ENCODE assay signal across 22 cellular contexts in genomic region chr9:128054090-128054489, GRCh38. TPM values are rescaled to one million over a fixed set of nuclear protein-coding genes. Genes with fewer than 3 reads are reported as not detected.
DNase-seq lines count a peak whose midpoint lies in the region; ATAC-seq and TF ChIP-seq lines count a peak whose summit lies in the region.
"Had no signal": no experiment of that assay in that cellular context is flagged by ENCODE, and none has a peak within 500 bp of the region (broad histone marks: within the 10 kb centered on the region; RNA-seq: fewer than 3 reads in every experiment).

No MANE protein-coding gene starts in this region.

- no peaks in the 10 kb centered on the region for H3K36me3 Mint-ChIP-seq in T-helper 2 cell treated with Interferon-gamma antibody and Interleukin-4, amounts not matched to agents 5 μg/mL and 100 μg/mL, for 36 hours (ENCODE audit: low read depth)
- no peaks in the 10 kb centered on the region for H3K36me3 Mint-ChIP-seq in mesothelial cell of epicardium
- H3K36me3 Mint-ChIP-seq: memory B cell, naive B cell had no signal

- WGBS in adrenal gland, 4 donors, result 77 to 78% (median 77%) methylated on average over 3 of the region's 3 CpGs
- WGBS in tibial nerve, 2 donors, result 66 to 71% methylated on average over 3 of the region's 3 CpGs

- DNase-seq in T-helper 2 cell treated with Interferon-gamma antibody and Interleukin-4, amounts not matched to agents 5 μg/mL and 100 μg/mL, for 36 hours (ENCODE audit: low spot score), result no peak
- DNase-seq in T-helper 2 cell, result no peak
- no peak for DNase-seq in adrenal gland
- DNase-seq in mesothelial cell of epicardium (ENCODE audit: low spot score in 2 of 2, unreplicated experiment in 2 of 2), result no peak
- no peak for DNase-seq in tibial nerve (ENCODE audit: low spot score in 2 of 2)
- no peak for DNase-seq in NCI-H2227 (lab: John Stamatoyannopoulos, UW; ENCODE audit: unreplicated experiment)
- DNase-seq in NCI-H2227 treated with DMSO at 0.1 percent for 48 hours (lab: John Stamatoyannopoulos, UW), result no peak
- DNase-seq: 8988T; activated CD8-positive, alpha-beta memory T cell treated with anti-CD3 and anti-CD28 coated beads, Interleukin-2, amount 50 U/mL, for 4 hours; dermis blood vessel endothelial cell; foreskin fibroblast; naive B cell; NCI-H1436 treated with DMSO at 0.1 percent for 48 hours; NCI-H2171; NCI-H748 treated with DMSO at 0.1 percent for 48 hours; PC-3; stimulated activated naive CD4-positive, alpha-beta T cell; T-helper 1 cell had no signal

- H3K4me3 ChIP-seq in adrenal gland (no peak overlapping the region), tibial nerve (no peak overlapping the region)
- H3K4me3 ChIP-seq: breast epithelium had no signal

- no peaks in the 10 kb centered on the region for H3K9me3 ChIP-seq in adrenal gland (replicated peaks in 1 of 3)
- H3K9me3 ChIP-seq in tibial nerve, result no peaks in the 10 kb centered on the region
- H3K9me3 ChIP-seq: breast epithelium had no signal

- TF ChIP-seq CTCF in adrenal gland (IDR thresholded peaks at IDR 0.05) (no peak), mesothelial cell of epicardium (IDR thresholded peaks at IDR 0.05; ENCODE audit: unreplicated experiment) (no peak), tibial nerve (IDR thresholded peaks at IDR 0.05) (no peak)

- ATAC-seq in HG03025 (IDR thresholded peaks at IDR 0.05; ENCODE audit: low FRiP score, unreplicated experiment), result no peak
- ATAC-seq: PC-3 had no signal

- H3K27me3 ChIP-seq in adrenal gland (no peaks in the 10 kb centered on the region), tibial nerve (no peaks in the 10 kb centered on the region)
- H3K27me3 ChIP-seq: breast epithelium had no signal

- peaks cover 7% of the 10 kb centered on the region for H3K27me3 Mint-ChIP-seq in T-helper 2 cell treated with Interferon-gamma antibody and Interleukin-4, amounts not matched to agents 5 μg/mL and 100 μg/mL, for 36 hours (ENCODE audit: low read depth)
- H3K27me3 Mint-ChIP-seq in mesothelial cell of epicardium (ENCODE audit: low read depth), result no peaks in the 10 kb centered on the region
- H3K27me3 Mint-ChIP-seq: B cell, naive B cell had no signal

- H3K27ac ChIP-seq in adrenal gland, result peak overlapping the region in 4 of 5 donors; percentile 13 to 93 (median 44)
- H3K27ac ChIP-seq in tibial nerve, result peak overlapping the region; percentile 80 to 97 (median 90)

- no peaks in the 10 kb centered on the region for H3K4me1 Mint-ChIP-seq in T-helper 2 cell treated with Interferon-gamma antibody and Interleukin-4, amounts not matched to agents 5 μg/mL and 100 μg/mL, for 36 hours (ENCODE audit: low read depth)
- H3K4me1 Mint-ChIP-seq in mesothelial cell of epicardium, result peaks cover 34% of the 10 kb centered on the region

- intact Hi-C loops in adrenal gland (cut with DNase I), result no loop called here

- no peaks in the 10 kb centered on the region for H3K36me3 ChIP-seq in adrenal gland (replicated peaks in 1 of 2)
- no peaks in the 10 kb centered on the region for H3K36me3 ChIP-seq in tibial nerve
- H3K36me3 ChIP-seq: breast epithelium had no signal

- peak overlapping the region; percentile 24 for H3K27ac Mint-ChIP-seq in T-helper 2 cell treated with Interferon-gamma antibody and Interleukin-4, amounts not matched to agents 5 μg/mL and 100 μg/mL, for 36 hours
- H3K27ac Mint-ChIP-seq in mesothelial cell of epicardium, result peak overlapping the region; percentile 4
- H3K27ac Mint-ChIP-seq: B cell, memory B cell had no signal

- no peak overlapping the region for H3K4me3 Mint-ChIP-seq in T-helper 2 cell treated with Interferon-gamma antibody and Interleukin-4, amounts not matched to agents 5 μg/mL and 100 μg/mL, for 36 hours
- H3K4me3 Mint-ChIP-seq in mesothelial cell of epicardium, result no peak overlapping the region
- H3K4me3 Mint-ChIP-seq: B cell, memory B cell had no signal

- TF ChIP-seq POLR2A in adrenal gland (IDR thresholded peaks at IDR 0.05), result no peak
- TF ChIP-seq POLR2A in tibial nerve (IDR thresholded peaks at IDR 0.05), result no peak

- no peaks in the 10 kb centered on the region for H3K9me3 Mint-ChIP-seq in T-helper 2 cell treated with Interferon-gamma antibody and Interleukin-4, amounts not matched to agents 5 μg/mL and 100 μg/mL, for 36 hours
- no peaks in the 10 kb centered on the region for H3K9me3 Mint-ChIP-seq in mesothelial cell of epicardium
- H3K9me3 Mint-ChIP-seq: memory B cell, naive B cell had no signal

- H3K4me1 ChIP-seq in adrenal gland (replicated peaks in 1 of 2) (peaks cover 25 to 31% of the 10 kb centered on the region in 2 donors), tibial nerve (peaks cover 0 to 56% (median 32%) of the 10 kb centered on the region in 4 donors)

- TF ChIP-seq EP300 in tibial nerve (IDR thresholded peaks at IDR 0.05), result no peak

RNA-seq across cellular contexts. Expression of gene NAIF1, which starts 13.0 kb away (rescaled TPM):
- 10 to 100 TPM in 6 of 8 donors, 1 to 10 TPM in 2; 8.0 to 20.7 (median 12.2) TPM for total RNA-seq in adrenal gland
- polyA plus RNA-seq in adrenal gland, result 10 to 100 TPM in 2 of 3 donors, 1 to 10 TPM in 1; 6.6 to 12.8 (median 10.8) TPM
- total RNA-seq in mesothelial cell of epicardium, result 8.5 to 9.2 TPM (median 8.9 TPM) in 3 replicates
- total RNA-seq in tibial nerve, result 10 to 100 TPM in 1 of 4 donors, 1 to 10 TPM in 3; 5.4 to 11.2 (median 8.1) TPM

RNA-seq across cellular contexts. Expression of gene SLC25A25, which starts 13.9 kb away (rescaled TPM):
- total RNA-seq in adrenal gland (10 to 100 TPM; 11.4 to 60.6 (median 25.5) TPM), mesothelial cell of epicardium (24.2 to 26.4 TPM (median 26.2 TPM) in 3 replicates), tibial nerve (10 to 100 TPM; 23.4 to 29.7 (median 27.2) TPM)
- polyA plus RNA-seq in adrenal gland, result 10 to 100 TPM; 13.6 to 14.1 (median 13.9) TPM
